1 cellular context compared by ENCODE assay signal in genomic region chr9:128271512-128271911, GRCh38.
TF ChIP-seq lines count a peak whose summit lies in the region.

No MANE protein-coding gene starts in this region.

TF ChIP-seq in HCT116, 20 proteins besides CTCF, POLR2A, EP300 and RAD21:
- TF ChIP-seq JUND (IDR thresholded peaks at IDR 0.05) (no peak), MAX (IDR thresholded peaks at IDR 0.05) (no peak), SP1 (IDR thresholded peaks at IDR 0.05; ENCODE audit: low read depth) (no peak), TCF7L2 (IDR thresholded peaks at IDR 0.05; ENCODE audit: borderline replicate concordance, extremely low read depth, insufficient read depth, insufficient read length) (no peak), FOSL1 (IDR thresholded peaks at IDR 0.05; ENCODE audit: low read depth) (no peak), ATF3 (IDR thresholded peaks at IDR 0.05) (no peak), ZFX (IDR thresholded peaks at IDR 0.05) (no peak), SIN3A (IDR thresholded peaks at IDR 0.05; ENCODE audit: low read depth) (no peak), POLR2AphosphoS5 (IDR thresholded peaks at IDR 0.05; ENCODE audit: low read depth, low read length) (no peak), ZNF274 (IDR thresholded peaks at IDR 0.05; ENCODE audit: low read depth, low read length) (no peak), SRF (IDR thresholded peaks at IDR 0.05; ENCODE audit: low read depth) (no peak), ELF1 (IDR thresholded peaks at IDR 0.05; ENCODE audit: borderline replicate concordance, low read depth) (no peak), YY1 (IDR thresholded peaks at IDR 0.05; ENCODE audit: extremely low read depth, insufficient replicate concordance, low read depth, low read length) (no peak)
